15 cellular contexts compared by ENCODE assay signal in genomic region chr15:27087651-27088583, GRCh38.
"Had no signal": no experiment of that assay in that cellular context is flagged by ENCODE, and none has a peak within 500 bp of the region (broad histone marks: within the 10 kb centered on the region; RNA-seq: fewer than 3 reads in every experiment).

No MANE protein-coding gene starts in this region.

- ATAC-seq: esophagus mucosa; gastrocnemius medialis; left lobe of liver; naive thymus-derived CD8-positive, alpha-beta T cell had no signal

- H3K36me3 ChIP-seq: gastrocnemius medialis, ovary, right atrium auricular region, stomach had no signal

- H3K4me3 ChIP-seq: gastrocnemius medialis, ovary, right atrium auricular region, stomach had no signal

- H3K27me3 Mint-ChIP-seq: naive thymus-derived CD8-positive, alpha-beta T cell had no signal

- FAIRE-seq: endometrium, small intestine had no signal

- H3K9me3 ChIP-seq: gastrocnemius medialis, ovary had no signal

- DNase-seq: effector memory CD4-positive, alpha-beta T cell; gastrocnemius medialis; islet precursor cell; mammary epithelial cell; naive thymus-derived CD8-positive, alpha-beta T cell; ovary; small intestine; stimulated activated CD4-positive, alpha-beta T cell treated with anti-CD3 and anti-CD28 coated beads, Interleukin-12 subunit alpha, Interleukin-12 subunit beta, amount 100 ng/mL, for 4 hours; stimulated activated naive CD4-positive, alpha-beta T cell; stomach; substantia nigra had no signal

- H3K27me3 ChIP-seq: gastrocnemius medialis, ovary, right atrium auricular region, stomach had no signal

- H3K4me3 Mint-ChIP-seq: naive thymus-derived CD8-positive, alpha-beta T cell had no signal

- H3K4me1 ChIP-seq: gastrocnemius medialis, right atrium auricular region, stomach had no signal

- H3K4me1 Mint-ChIP-seq: naive thymus-derived CD8-positive, alpha-beta T cell had no signal

- H3K27ac ChIP-seq: gastrocnemius medialis, ovary, right atrium auricular region, stomach had no signal
